In genomic region chr5:10719965-10720364, GRCh38 we compare ENCODE assay signal across 2 cellular contexts.
A peak's percentile ranks its signal among the peaks of the same experiment; 100 is the strongest.
TF ChIP-seq lines count a peak whose summit lies in the region.

No MANE protein-coding gene starts in this region.

TF ChIP-seq in A549, 52 proteins besides CTCF, POLR2A, EP300 and RAD21 (continued from another document and continues in another):
- TF ChIP-seq NPAS2 (CRISPR knock-in tag; IDR thresholded peaks at IDR 0.05; ENCODE audit: borderline replicate concordance): no peak
- TF ChIP-seq MAX (IDR thresholded peaks at IDR 0.05): peak; percentile 77
- TF ChIP-seq RNF2 (IDR thresholded peaks at IDR 0.05; ENCODE audit: borderline replicate concordance, low read depth): no peak
- 0 out of 4 replicates have a peak, but pooled peaks of 1 of the 2 experiments have one; percentile 43 for TF ChIP-seq CEBPB (IDR thresholded peaks at IDR 0.05)
- no peak for TF ChIP-seq PHF8 (IDR thresholded peaks at IDR 0.05; ENCODE audit: borderline replicate concordance, low read depth)
- TF ChIP-seq FOSL2 (IDR thresholded peaks at IDR 0.05): peak; percentile 78
- TF ChIP-seq FOSL2 (CRISPR knock-in tag; IDR thresholded peaks at IDR 0.05): peak; percentile 65
- no peak for TF ChIP-seq RARB (CRISPR knock-in tag; IDR thresholded peaks at IDR 0.05)
- no peak for TF ChIP-seq TP53 (CRISPR knock-in tag; IDR thresholded peaks at IDR 0.05)
- no peak for TF ChIP-seq HOXB5 (CRISPR knock-in tag; IDR thresholded peaks at IDR 0.05)
- TF ChIP-seq REST (IDR thresholded peaks at IDR 0.05): no peak
- no peak for TF ChIP-seq USF2 (IDR thresholded peaks at IDR 0.05)
- TF ChIP-seq JUN (IDR thresholded peaks at IDR 0.05): peak; percentile 49 to 54; a peak in 1 of 5 replicates
- TF ChIP-seq MAFK (IDR thresholded peaks at IDR 0.05; ENCODE audit: partially characterized antibody): no peak
- TF ChIP-seq HOXB13 (CRISPR knock-in tag; IDR thresholded peaks at IDR 0.05; ENCODE audit: low read depth): no peak
- TF ChIP-seq ATOH8 (CRISPR knock-in tag; IDR thresholded peaks at IDR 0.05; ENCODE audit: low read depth): no peak
- peak; percentile 48; the same call in 1 of the 2 replicates for TF ChIP-seq PBX3 (IDR thresholded peaks at IDR 0.05)
- no peak for TF ChIP-seq ZSCAN20 (CRISPR knock-in tag; IDR thresholded peaks at IDR 0.05)
- TF ChIP-seq GATA3 (IDR thresholded peaks at IDR 0.05; ENCODE audit: borderline replicate concordance): peak; percentile 53; the same call in 1 of the 2 replicates
- TF ChIP-seq ZC3H11A (IDR thresholded peaks at IDR 0.05): no peak
- no peak for TF ChIP-seq NR3C1 (IDR thresholded peaks at IDR 0.05)
- TF ChIP-seq CHD2 (IDR thresholded peaks at IDR 0.05; ENCODE audit: low read length, partially characterized antibody): no peak
- no peak for TF ChIP-seq POLR2AphosphoS2 (conservative IDR thresholded peaks at IDR 0.05; ENCODE audit: low read length)
- peak; percentile 92 for TF ChIP-seq JUNB (IDR thresholded peaks at IDR 0.05)
- TF ChIP-seq RFX5 (IDR thresholded peaks at IDR 0.05): no peak
- no peak for TF ChIP-seq ZNF302 (CRISPR knock-in tag; IDR thresholded peaks at IDR 0.05)
- no peak for TF ChIP-seq MAZ (IDR thresholded peaks at IDR 0.05; ENCODE audit: borderline replicate concordance, low read depth, low read length)
- no peak for TF ChIP-seq EHF (CRISPR knock-in tag; IDR thresholded peaks at IDR 0.05)
- TF ChIP-seq SMC3 (IDR thresholded peaks at IDR 0.05): no peak
- TF ChIP-seq KDM5A (IDR thresholded peaks at IDR 0.05): no peak
- no peak for TF ChIP-seq FOSB (CRISPR knock-in tag; IDR thresholded peaks at IDR 0.05)
- no peak for TF ChIP-seq CBX2 (IDR thresholded peaks at IDR 0.05; ENCODE audit: borderline replicate concordance, low read depth)
- TF ChIP-seq TFCP2L1 (CRISPR knock-in tag; IDR thresholded peaks at IDR 0.05): no peak
- no peak for TF ChIP-seq HES2 (IDR thresholded peaks at IDR 0.05)
- TF ChIP-seq MYC (IDR thresholded peaks at IDR 0.05; ENCODE audit: borderline replicate concordance, low read length): no peak

TF ChIP-seq in HCT116, 20 proteins besides CTCF, POLR2A, EP300 and RAD21 (continued from another document):
- TF ChIP-seq SP1 (IDR thresholded peaks at IDR 0.05; ENCODE audit: low read depth): peak; percentile 92
